1 cellular context compared by ENCODE assay signal in genomic region chr16:75401697-75402096, GRCh38.
TF ChIP-seq lines count a peak whose summit lies in the region.

No MANE protein-coding gene starts in this region.

TF ChIP-seq in IMR-90, 13 proteins besides CTCF, POLR2A, EP300 and RAD21 (continued from another document):
- no peak for TF ChIP-seq MXI1 (IDR thresholded peaks at IDR 0.05; ENCODE audit: borderline replicate concordance, low read depth, low read length)
- TF ChIP-seq USF2 (IDR thresholded peaks at IDR 0.05; ENCODE audit: low read depth, low read length), result no peak
